In the genomic region with DNA sequence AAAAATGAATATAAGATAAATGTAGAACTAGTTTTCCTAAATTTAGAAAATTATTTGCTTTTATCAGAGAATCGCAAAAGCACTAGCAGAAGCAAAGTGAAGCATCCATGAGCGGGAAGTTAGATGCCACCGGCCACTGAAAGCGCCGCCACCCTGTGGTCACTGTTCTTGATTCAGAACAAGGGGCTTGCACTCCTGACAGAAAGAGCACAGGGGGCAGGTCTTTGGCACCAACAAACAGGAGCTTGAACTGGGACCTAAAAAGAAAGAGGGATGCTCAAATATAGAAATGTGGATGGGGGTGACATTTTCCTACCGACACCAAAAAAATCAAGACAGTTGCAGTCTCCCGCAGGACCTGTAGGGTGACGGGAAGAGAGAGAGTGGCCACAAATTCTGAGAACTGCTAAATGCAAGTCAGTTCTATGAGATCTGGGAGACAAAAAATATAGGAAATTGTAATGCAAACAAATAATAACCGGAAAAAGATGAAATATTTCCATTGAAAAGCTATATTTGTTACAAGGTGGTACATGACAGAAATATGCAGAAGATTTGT, we compare ENCODE assay signal across 17 cellular contexts.
DNase-seq lines count a peak whose midpoint lies in the region; ATAC-seq and TF ChIP-seq lines count a peak whose summit lies in the region.
"Had no signal": no experiment of that assay in that cellular context is flagged by ENCODE, and none has a peak within 500 bp of the region (broad histone marks: within the 10 kb centered on the region; RNA-seq: fewer than 3 reads in every experiment).

No MANE protein-coding gene starts in this region.

- no peak overlapping the region for H2AFZ ChIP-seq in H9 (ENCODE audit: low read length)

- H4K8ac ChIP-seq in H9 (replicated peaks; ENCODE audit: insufficient read length, low read depth, low read length) = no peak overlapping the region
- no peak overlapping the region for H4K8ac ChIP-seq in mesendoderm (ENCODE audit: low read depth, low read length)

- H2BK12ac ChIP-seq in H9 (ENCODE audit: insufficient read length, low read depth, low read length) = no peak overlapping the region

- TF ChIP-seq CTCF in AG04450 (IDR thresholded peaks at IDR 0.05; ENCODE audit: low read depth, low read length) (0 out of 2 replicates have a peak, but pooled peaks have one; percentile 8), H9 (conservative IDR thresholded peaks at IDR 0.05) (peak; percentile 54; the same call in 2 of the 3 replicates), WTC11 (IDR thresholded peaks at IDR 0.05) (no peak)
- no peak for TF ChIP-seq CTCF in CD4-positive, alpha-beta T cell (IDR thresholded peaks at IDR 0.05)

- no peaks in the 10 kb centered on the region for H3K4me1 ChIP-seq in H9 (ENCODE audit: insufficient read depth, low read length)
- H3K4me1 ChIP-seq in mesendoderm (ENCODE audit: control insufficient read depth, low read depth, low read length) = no peaks in the 10 kb centered on the region
- H3K4me1 ChIP-seq: Peyer's patch had no signal

- no peaks in the 10 kb centered on the region for H3K27me3 ChIP-seq in AG04450 (ENCODE audit: control insufficient read depth, insufficient read depth, low read length)
- no peaks in the 10 kb centered on the region for H3K27me3 ChIP-seq in H9 (ENCODE audit: insufficient read depth, low read length)
- no peaks in the 10 kb centered on the region for H3K27me3 ChIP-seq in mesendoderm (ENCODE audit: insufficient read depth, low read length, poor library complexity)
- no peaks in the 10 kb centered on the region for H3K27me3 ChIP-seq in CD4-positive, alpha-beta T cell (ENCODE audit: control insufficient read depth, insufficient read depth, low read length)
- H3K27me3 ChIP-seq: Peyer's patch had no signal

- H3K27me3 Mint-ChIP-seq in H9 (ENCODE audit: low read depth) = no peaks in the 10 kb centered on the region
- H3K27me3 Mint-ChIP-seq in WTC11 (ENCODE audit: low read depth) = no peaks in the 10 kb centered on the region
- no peaks in the 10 kb centered on the region for H3K27me3 Mint-ChIP-seq in CD4-positive, alpha-beta T cell
- H3K27me3 Mint-ChIP-seq: B cell had no signal

- no CpG with 5 or more reads among the region's 9 CpGs for WGBS in H9 (ENCODE audit: extremely low coverage, insufficient read length, low lambda C conversion rate)
- no CpG with 5 or more reads among the region's 9 CpGs for WGBS in mesendoderm (ENCODE audit: extremely low coverage, insufficient coverage, low lambda C conversion rate)

- H3K18ac ChIP-seq in H9 (ENCODE audit: insufficient read length, low read depth, low read length) (no peak overlapping the region), mesendoderm (ENCODE audit: low read length) (no peak overlapping the region)

- no peaks in the 10 kb centered on the region for H3K79me2 ChIP-seq in H9 (ENCODE audit: insufficient read depth, low read length)
- no peaks in the 10 kb centered on the region for H3K79me2 ChIP-seq in mesendoderm (ENCODE audit: control insufficient read depth, insufficient read depth, low read length)

- no peak overlapping the region for H2BK20ac ChIP-seq in H9 (ENCODE audit: low read depth, low read length, poor library complexity, severe bottlenecking)

- H3K79me1 ChIP-seq in H9 (ENCODE audit: insufficient read depth, low read depth, low read length, poor library complexity, severe bottlenecking) (no peaks in the 10 kb centered on the region), mesendoderm (ENCODE audit: low read length) (no peaks in the 10 kb centered on the region)

- H2BK5ac ChIP-seq in H9 (ENCODE audit: insufficient read length, low read length) = no peak overlapping the region
- H2BK5ac ChIP-seq in mesendoderm (ENCODE audit: low read length) = no peak overlapping the region

- POLR2A ChIA-PET in AG04450 (lab: Yijun Ruan, JAX) = no interaction called here
- POLR2A ChIA-PET in WTC11 (lab: Charles Lee) = no interaction called here
- POLR2A ChIA-PET in CD4-positive, alpha-beta T cell (lab: Charles Lee) = no interaction called here

- CTCF ChIA-PET in AG04450 (lab: Charles Lee) (no interaction called here), WTC11 (lab: Charles Lee) (no interaction called here)
- CTCF ChIA-PET in CD4-positive, alpha-beta T cell (lab: Charles Lee) = no interaction called here

- H3K4me3 Mint-ChIP-seq in H9 = no peak overlapping the region
- no peak overlapping the region for H3K4me3 Mint-ChIP-seq in WTC11
- H3K4me3 Mint-ChIP-seq in CD4-positive, alpha-beta T cell = no peak overlapping the region
- H3K4me3 Mint-ChIP-seq: B cell had no signal

- no peak overlapping the region for H4K91ac ChIP-seq in H9 (ENCODE audit: insufficient read length, low read depth, low read length)

- H3K4ac ChIP-seq in H9 (ENCODE audit: low read depth, low read length) (no peak overlapping the region), mesendoderm (ENCODE audit: low read depth, low read length) (no peak overlapping the region)

- DNase-seq in AG04450 (ENCODE audit: low read depth, low spot score) = no peak
- DNase-seq in H9 = peak; percentile 56
- peak; percentile 41 for DNase-seq in WTC11 (ENCODE audit: low spot score)
- peak; percentile 38 for DNase-seq in mesendoderm
- no peak for DNase-seq in CD4-positive, alpha-beta T cell
- DNase-seq: ACHN, DMS 273 treated with DMSO at 0.1 percent for 48 hours, HCEC 1CT, NCI-H1436 treated with DMSO at 0.1 percent for 48 hours, NCI-H2107, NCI-H446, NCI-H774, Peyer's patch, Right ventricle myocardium superior had no signal

- H3K27ac Mint-ChIP-seq in H9 (no peak overlapping the region), WTC11 (no peak overlapping the region)
- no peak overlapping the region for H3K27ac Mint-ChIP-seq in CD4-positive, alpha-beta T cell
- H3K27ac Mint-ChIP-seq: B cell had no signal

- no peaks in the 10 kb centered on the region for H3K36me3 Mint-ChIP-seq in H9 (ENCODE audit: insufficient read depth in 1 of 3, low read depth in 3 of 3)
- H3K36me3 Mint-ChIP-seq in WTC11 = no peaks in the 10 kb centered on the region
- no peaks in the 10 kb centered on the region for H3K36me3 Mint-ChIP-seq in CD4-positive, alpha-beta T cell (ENCODE audit: low read depth)

- no peaks in the 10 kb centered on the region for H3K9me3 Mint-ChIP-seq in H9
- H3K9me3 Mint-ChIP-seq in WTC11 = no peaks in the 10 kb centered on the region
- peaks cover 4% of the 10 kb centered on the region for H3K9me3 Mint-ChIP-seq in CD4-positive, alpha-beta T cell

- no peak overlapping the region for H3K14ac ChIP-seq in H9 (ENCODE audit: insufficient read depth, low read length)

- H2BK120ac ChIP-seq in H9 (ENCODE audit: low read depth, low read length, poor library complexity, severe bottlenecking) = no peak overlapping the region
- H2BK120ac ChIP-seq in mesendoderm (ENCODE audit: low read depth, low read length) = no peak overlapping the region

- H3K23ac ChIP-seq in H9 (ENCODE audit: insufficient read length, low read depth, low read length) = no peak overlapping the region
- no peak overlapping the region for H3K23ac ChIP-seq in mesendoderm (ENCODE audit: low read length)

- no peak overlapping the region for H2BK15ac ChIP-seq in H9 (ENCODE audit: low read depth, low read length)
- no peak overlapping the region for H2BK15ac ChIP-seq in mesendoderm (replicated peaks; ENCODE audit: low read depth)

- H3K56ac ChIP-seq in H9 (ENCODE audit: insufficient read length, low read depth, low read length) = no peak overlapping the region
- no peak overlapping the region for H3K56ac ChIP-seq in mesendoderm (ENCODE audit: low read length)

- no peaks in the 10 kb centered on the region for H3K4me1 Mint-ChIP-seq in H9
- no peaks in the 10 kb centered on the region for H3K4me1 Mint-ChIP-seq in WTC11
- H3K4me1 Mint-ChIP-seq in CD4-positive, alpha-beta T cell (ENCODE audit: low read depth) = no peaks in the 10 kb centered on the region
- H3K4me1 Mint-ChIP-seq: B cell had no signal

- H2AK5ac ChIP-seq in H9 (ENCODE audit: insufficient read length, low read length) (no peak overlapping the region), mesendoderm (ENCODE audit: low read length) (no peak overlapping the region)

- no peaks in the 10 kb centered on the region for H4K20me1 ChIP-seq in H9 (ENCODE audit: control insufficient read depth, insufficient read depth, insufficient read length)

- no peak overlapping the region for H3K4me2 ChIP-seq in H9 (ENCODE audit: insufficient read depth, insufficient read length, low read length)
- no peak overlapping the region for H3K4me2 ChIP-seq in mesendoderm (ENCODE audit: low read length)

- ATAC-seq in WTC11 = peak; percentile 78
- no peak for ATAC-seq in HG02981 (IDR thresholded peaks at IDR 0.05; ENCODE audit: unreplicated experiment)
- ATAC-seq in GM21367 (IDR thresholded peaks at IDR 0.05; ENCODE audit: unreplicated experiment) = no peak
- ATAC-seq in CD4-positive, alpha-beta T cell (ENCODE audit: poor library complexity) = no peak

- no peak overlapping the region for H3K4me3 ChIP-seq in AG04450 (ENCODE audit: low read depth, low read length)
- no peak overlapping the region for H3K4me3 ChIP-seq in mesendoderm (ENCODE audit: low read length)
- H3K4me3 ChIP-seq: Peyer's patch had no signal

- H3T11ph ChIP-seq in H9 (ENCODE audit: low read length) = no peak overlapping the region

- no peaks in the 10 kb centered on the region for H3K36me3 ChIP-seq in mesendoderm (ENCODE audit: control insufficient read depth, insufficient read depth, low read length)
- H3K36me3 ChIP-seq: Peyer's patch had no signal

- H3K9me3 ChIP-seq in AG04450 (ENCODE audit: control insufficient read depth, insufficient read depth, low read length) (no peaks in the 10 kb centered on the region), H9 (ENCODE audit: control insufficient read depth, low read depth, low read length) (no peaks in the 10 kb centered on the region)
- H3K9me3 ChIP-seq in CD4-positive, alpha-beta T cell (ENCODE audit: control insufficient read depth, low read length) = no peaks in the 10 kb centered on the region
- H3K9me3 ChIP-seq: Peyer's patch had no signal

- no peak overlapping the region for H3K27ac ChIP-seq in AG04450 (ENCODE audit: low read depth, low read length)
- H3K27ac ChIP-seq in H9 (ENCODE audit: insufficient read length, low read depth, low read length) = no peak overlapping the region
- H3K27ac ChIP-seq in mesendoderm (ENCODE audit: low read depth, low read length) = no peak overlapping the region
- no peak overlapping the region for H3K27ac ChIP-seq in CD4-positive, alpha-beta T cell (ENCODE audit: low read depth, low read length)
- H3K27ac ChIP-seq: Peyer's patch had no signal

- no peaks in the 10 kb centered on the region for H3K23me2 ChIP-seq in H9 (ENCODE audit: insufficient read length, low read depth, low read length, poor library complexity, severe bottlenecking)

- intact Hi-C loops in CD4-positive, alpha-beta T cell (cut with DNase I, micrococcal nuclease) = no loop called here

- no peak overlapping the region for H4K5ac ChIP-seq in H9 (ENCODE audit: insufficient read length, low read depth, low read length)
- H4K5ac ChIP-seq in mesendoderm (ENCODE audit: low read length) = no peak overlapping the region

- H3K9ac ChIP-seq in H9 (ENCODE audit: extremely low read depth, insufficient read length, low read length) = no peak overlapping the region
- no peak overlapping the region for H3K9ac ChIP-seq in mesendoderm (ENCODE audit: low read length)

TF ChIP-seq in WTC11, 78 proteins besides CTCF, POLR2A, EP300 and RAD21 (continues in another document):
- TF ChIP-seq ZNF317 (CRISPR knock-in tag; IDR thresholded peaks at IDR 0.05; ENCODE audit: borderline replicate concordance, low read depth) = no peak
- TF ChIP-seq TEAD1 (CRISPR knock-in tag; IDR thresholded peaks at IDR 0.05) = no peak

Comparison
In these comparisons a context has a peak if more than half of its experiments do, and no peak if none do; other contexts are left out.
1. DNase-seq: peak in H9 (single experiment), WTC11 (single experiment) and mesendoderm (single experiment); none in AG04450 (single experiment) and CD4-positive, alpha-beta T cell (0 of 10).
2. CTCF ChIP-seq: peak in AG04450 (single experiment) and H9 (single experiment); none in WTC11 (single experiment) and CD4-positive, alpha-beta T cell (single experiment).